9 cellular contexts compared by ENCODE assay signal in the genomic region with DNA sequence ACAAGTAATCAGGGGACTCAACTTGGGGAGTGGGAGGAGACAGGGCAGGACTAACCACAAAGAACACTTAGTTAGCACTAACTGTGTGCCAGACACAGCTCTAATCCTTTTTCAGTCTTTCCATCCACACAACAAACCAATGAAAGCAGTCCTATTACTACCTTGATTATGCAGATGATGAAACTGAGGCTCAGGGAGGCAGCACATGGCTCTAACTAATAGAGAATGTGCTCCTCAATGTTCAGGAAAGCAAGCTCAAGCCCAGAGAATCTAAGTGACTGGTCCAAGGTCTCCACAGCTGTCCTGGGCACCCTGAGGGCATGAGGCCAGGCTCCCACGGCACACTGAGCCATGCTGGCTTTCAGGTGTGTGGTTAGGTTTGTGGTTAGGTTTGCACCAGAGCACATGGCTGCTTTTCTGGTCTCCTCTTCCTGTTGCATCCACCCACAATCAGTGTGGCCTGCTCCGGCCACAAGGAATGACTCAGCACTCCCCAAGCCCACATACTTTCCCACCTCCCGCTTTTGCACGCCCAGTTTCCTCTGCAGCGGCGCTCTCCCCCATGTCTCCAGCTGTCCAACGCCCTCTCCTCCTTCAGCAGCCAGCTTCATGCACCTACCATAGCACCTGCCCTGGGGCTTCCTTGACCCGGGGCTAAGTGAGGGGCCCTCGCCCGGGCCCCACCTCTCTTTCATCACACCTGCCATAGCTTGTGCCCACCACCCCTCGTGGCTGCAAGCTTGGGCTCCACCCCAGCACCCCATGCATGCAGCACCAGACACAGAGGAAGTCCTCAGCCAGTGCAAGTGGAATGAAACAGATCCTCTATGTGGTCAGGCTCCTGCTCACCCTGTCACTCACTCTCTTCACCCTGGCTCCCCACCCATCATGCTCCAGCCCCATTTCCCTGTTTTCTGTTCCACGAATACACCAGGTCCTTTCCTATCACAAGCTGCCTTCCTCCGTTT.
DNase-seq lines count a peak whose midpoint lies in the region; ATAC-seq, FAIRE-seq and TF ChIP-seq lines count a peak whose summit lies in the region.
"Had no signal": no experiment of that assay in that cellular context is flagged by ENCODE, and none has a peak within 500 bp of the region (broad histone marks: within the 10 kb centered on the region; RNA-seq: fewer than 3 reads in every experiment).

No MANE protein-coding gene starts in this region.

- H3K27me3 ChIP-seq in hepatocyte: no peaks in the 10 kb centered on the region
- H3K27me3 ChIP-seq in ovary: no peaks in the 10 kb centered on the region

- FAIRE-seq in RCC 7860 (lab: Jason Lieb, UNC): peak; percentile 82

- no peaks in the 10 kb centered on the region for H3K79me2 ChIP-seq in hepatocyte

- 72% methylated on average over 13 of the region's 13 CpGs for WGBS in hepatocyte (ENCODE audit: low lambda C conversion rate, missing lambda C conversion rate)
- 55 to 67% (median 64%) methylated on average over 13 of the region's 13 CpGs for WGBS in ovary, 3 donors

- H2AFZ ChIP-seq in hepatocyte: no peak overlapping the region

- H4K20me1 ChIP-seq in hepatocyte (ENCODE audit: insufficient read depth, poor library complexity, severe bottlenecking): no peaks in the 10 kb centered on the region

- no peak overlapping the region for H3K4me3 ChIP-seq in fibroblast of the aortic adventitia (ENCODE audit: low read depth, low read length)
- H3K4me3 ChIP-seq in hepatocyte: no peak overlapping the region
- H3K4me3 ChIP-seq in ovary: no peak overlapping the region
- H3K4me3 ChIP-seq: thoracic aorta had no signal

- H3K36me3 ChIP-seq in hepatocyte (replicated peaks; ENCODE audit: insufficient read depth, low read depth): no peaks in the 10 kb centered on the region
- no peaks in the 10 kb centered on the region for H3K36me3 ChIP-seq in ovary
- H3K36me3 ChIP-seq: thoracic aorta had no signal

- TF ChIP-seq EP300 in ovary (IDR thresholded peaks at IDR 0.05): no peak

- TF ChIP-seq POLR2A in ovary (IDR thresholded peaks at IDR 0.05): no peak

- ATAC-seq in GM18873 (IDR thresholded peaks at IDR 0.05; ENCODE audit: low FRiP score, unreplicated experiment) (peak; percentile 86), HG03025 (IDR thresholded peaks at IDR 0.05; ENCODE audit: low FRiP score, unreplicated experiment) (peak; percentile 76)

- H3K9me3 ChIP-seq in hepatocyte (ENCODE audit: low read depth): no peaks in the 10 kb centered on the region
- no peaks in the 10 kb centered on the region for H3K9me3 ChIP-seq in ovary
- H3K9me3 ChIP-seq: thoracic aorta had no signal

- H3K4me2 ChIP-seq in hepatocyte: no peak overlapping the region

- DNase-seq in AG09319 (ENCODE audit: extremely low read depth, low read depth): peak; percentile 1
- DNase-seq in RCC 7860 (ENCODE audit: low spot score): peak; percentile 86
- peak; percentile 39 for DNase-seq in fibroblast of the aortic adventitia (ENCODE audit: low read depth)
- no peak for DNase-seq in hepatocyte (ENCODE audit: low spot score)
- no peak for DNase-seq in ovary
- DNase-seq in NCI-H1092 treated with DMSO at 0.1 percent for 48 hours (lab: John Stamatoyannopoulos, UW): no peak

- no peak overlapping the region for H3K27ac ChIP-seq in hepatocyte
- H3K27ac ChIP-seq in ovary: no peak overlapping the region
- H3K27ac ChIP-seq: thoracic aorta had no signal

- H3K4me1 ChIP-seq in hepatocyte (ENCODE audit: insufficient read depth): no peaks in the 10 kb centered on the region
- no peaks in the 10 kb centered on the region for H3K4me1 ChIP-seq in ovary (ENCODE audit: insufficient read depth)

- no peak for TF ChIP-seq CTCF in AG09319 (IDR thresholded peaks at IDR 0.05; ENCODE audit: low read depth, low read length)
- no peak for TF ChIP-seq CTCF in fibroblast of the aortic adventitia (IDR thresholded peaks at IDR 0.05; ENCODE audit: insufficient read depth, low read length)
- no peak for TF ChIP-seq CTCF in hepatocyte (IDR thresholded peaks at IDR 0.05; ENCODE audit: poor library complexity)
- TF ChIP-seq CTCF in ovary (IDR thresholded peaks at IDR 0.05): no peak

- intact Hi-C loops in ovary (cut with DNase I): no loop called here

- H3K9me2 ChIP-seq in hepatocyte (replicated peaks; ENCODE audit: insufficient read depth): no peaks in the 10 kb centered on the region

Comparison
In these comparisons a context has a peak if more than half of its experiments do, and no peak if none do; other contexts are left out.
1. DNase-seq: peak in AG09319 (single experiment), RCC 7860 (single experiment) and fibroblast of the aortic adventitia (single experiment); none in hepatocyte (single experiment), ovary (0 of 5) and NCI-H1092 treated with DMSO at 0.1 percent for 48 hours (single experiment).